2 cellular contexts compared by ENCODE assay signal in genomic region chr14:52599974-52600373, GRCh38.
TF ChIP-seq lines count a peak whose summit lies in the region.

No MANE protein-coding gene starts in this region.

TF ChIP-seq in HepG2, 621 proteins besides CTCF, POLR2A, EP300 and RAD21:
- no peak for TF ChIP-seq ZFP36L2 (CRISPR knock-in tag; IDR thresholded peaks at IDR 0.05)
- TF ChIP-seq CEBPB (IDR thresholded peaks at IDR 0.05; ENCODE audit: borderline replicate concordance, low read depth, low read length): peak; percentile 59
- TF ChIP-seq TBX2 (CRISPR knock-in tag; IDR thresholded peaks at IDR 0.05; ENCODE audit: borderline replicate concordance): no peak

TF ChIP-seq in K562, 482 proteins besides CTCF, POLR2A, EP300 and RAD21:
- TF ChIP-seq PPARD (CRISPR knock-in tag; IDR thresholded peaks at IDR 0.05) (no peak), HSF4 (CRISPR knock-in tag; IDR thresholded peaks at IDR 0.05; ENCODE audit: borderline replicate concordance) (no peak), ARID4B (CRISPR knock-in tag; IDR thresholded peaks at IDR 0.05) (no peak), CEBPB (tag; IDR thresholded peaks at IDR 0.05) (peak; percentile 24; the same call in 1 of the 2 replicates), TCF7 (IDR thresholded peaks at IDR 0.05; ENCODE audit: borderline replicate concordance) (no peak), ELF4 (CRISPR knock-in tag; IDR thresholded peaks at IDR 0.05) (no peak)
TF ChIP-seq in K562: peak in this region for 1.
